ENCODE assay signal across 1 cellular context in genomic region chr16:21554795-21555585, GRCh38.
TF ChIP-seq lines count a peak whose summit lies in the region.

No MANE protein-coding gene starts in this region.

TF ChIP-seq in HepG2, 621 proteins besides CTCF, POLR2A, EP300 and RAD21 (continued from another document and continues in another):
- TF ChIP-seq ZNF501 (CRISPR knock-in tag; IDR thresholded peaks at IDR 0.05) (peak; percentile 95), ZNF614 (CRISPR knock-in tag; IDR thresholded peaks at IDR 0.05; ENCODE audit: borderline replicate concordance) (peak; percentile 92; the same call in 1 of the 2 replicates), ISL2 (CRISPR knock-in tag; IDR thresholded peaks at IDR 0.05) (peak; percentile 86), ZNF24 (IDR thresholded peaks at IDR 0.05) (0 out of 2 replicates have a peak, but pooled peaks have one; percentile 50), ZKSCAN8 (CRISPR knock-in tag; IDR thresholded peaks at IDR 0.05; ENCODE audit: borderline replicate concordance) (peak; percentile 86; the same call in 1 of the 2 replicates), RFX1 (IDR thresholded peaks at IDR 0.05) (no peak), IRF2 (CRISPR knock-in tag; IDR thresholded peaks at IDR 0.05) (peak; percentile 93), NFIC (IDR thresholded peaks at IDR 0.05; ENCODE audit: low read length) (no peak), GATAD1 (CRISPR knock-in tag; IDR thresholded peaks at IDR 0.05) (peak; percentile 44; the same call in 1 of the 2 replicates), ATF1 (CRISPR knock-in tag; IDR thresholded peaks at IDR 0.05) (no peak), HMGXB3 (CRISPR knock-in tag; IDR thresholded peaks at IDR 0.05; ENCODE audit: borderline replicate concordance) (no peak; the same call in 1 of the 2 replicates), EEA1 (CRISPR knock-in tag; IDR thresholded peaks at IDR 0.05; ENCODE audit: borderline replicate concordance) (peak; percentile 98), RBM22 (optimal IDR thresholded peaks at IDR 0.05; ENCODE audit: low read length) (no peak), POLR2AphosphoS2 (IDR thresholded peaks at IDR 0.05; ENCODE audit: low read depth, low read length) (no peak), CHD4 (IDR thresholded peaks at IDR 0.05; ENCODE audit: borderline replicate concordance, low read length) (no peak), DNMT3B (CRISPR knock-in tag; conservative IDR thresholded peaks at IDR 0.05) (peak; percentile 94; the same call in 1 of the 2 replicates), ZBTB39 (CRISPR knock-in tag; IDR thresholded peaks at IDR 0.05) (0 out of 2 replicates have a peak, but pooled peaks have one; percentile 56), ZNF205 (CRISPR knock-in tag; IDR thresholded peaks at IDR 0.05) (peak; percentile 81), ZNF281 (CRISPR knock-in tag; IDR thresholded peaks at IDR 0.05; ENCODE audit: borderline replicate concordance) (0 out of 2 replicates have a peak, but pooled peaks have one; percentile 42), HES4 (CRISPR knock-in tag; IDR thresholded peaks at IDR 0.05; ENCODE audit: borderline replicate concordance) (peak; percentile 87), KDM6A (CRISPR knock-in tag; IDR thresholded peaks at IDR 0.05; ENCODE audit: low read depth) (no peak), REST (IDR thresholded peaks at IDR 0.05; ENCODE audit: borderline replicate concordance in 1 of 2, low read depth in 1 of 2, low read length in 2 of 2) (no peak), MAFK (conservative IDR thresholded peaks at IDR 0.05 in 1 of 2, IDR thresholded peaks at IDR 0.05 in 1 of 2; ENCODE audit: low read length in 2 of 2) (no peak), MAZ (IDR thresholded peaks at IDR 0.05; ENCODE audit: borderline replicate concordance, low read depth, low read length) (peak; percentile 64; the same call in 1 of the 2 replicates), MAZ (CRISPR knock-in tag; IDR thresholded peaks at IDR 0.05; ENCODE audit: low read depth) (peak; percentile 86), ARNTL (CRISPR knock-in tag; IDR thresholded peaks at IDR 0.05) (no peak; the same call in none of the 2 replicates), ZNF142 (CRISPR knock-in tag; IDR thresholded peaks at IDR 0.05) (peak; percentile 89; the same call in 1 of the 2 replicates), ZNF460 (CRISPR knock-in tag; IDR thresholded peaks at IDR 0.05; ENCODE audit: borderline replicate concordance) (no peak; the same call in 1 of the 2 replicates), ZNF180 (CRISPR knock-in tag; IDR thresholded peaks at IDR 0.05; ENCODE audit: borderline replicate concordance, low read depth) (peak; percentile 95), KLF11 (CRISPR knock-in tag; IDR thresholded peaks at IDR 0.05) (peak; percentile 95; the same call in 1 of the 2 replicates), MIER3 (CRISPR knock-in tag; IDR thresholded peaks at IDR 0.05; ENCODE audit: borderline replicate concordance) (peak; percentile 51; the same call in 1 of the 2 replicates), ASH2L (IDR thresholded peaks at IDR 0.05; ENCODE audit: insufficient read length, low read depth, low read length) (peak; percentile 66), HDAC6 (IDR thresholded peaks at IDR 0.05; ENCODE audit: low read depth, low read length) (no peak), DR1 (CRISPR knock-in tag; IDR thresholded peaks at IDR 0.05) (0 out of 2 replicates have a peak, but pooled peaks have one; percentile 24), PITX1 (CRISPR knock-in tag; IDR thresholded peaks at IDR 0.05) (peak; percentile 72), YY1 (IDR thresholded peaks at IDR 0.05; ENCODE audit: insufficient read depth, insufficient replicate concordance, low read depth, low read length) (peak; percentile 85), SP5 (CRISPR knock-in tag; IDR thresholded peaks at IDR 0.05; ENCODE audit: borderline replicate concordance, low read depth) (no peak), BCL6 (CRISPR knock-in tag; IDR thresholded peaks at IDR 0.05) (peak; percentile 73; the same call in 1 of the 2 replicates), ZNF552 (CRISPR knock-in tag; IDR thresholded peaks at IDR 0.05; ENCODE audit: borderline replicate concordance) (0 out of 2 replicates have a peak, but pooled peaks have one; percentile 8), SALL1 (CRISPR knock-in tag; IDR thresholded peaks at IDR 0.05) (peak; percentile 97), HOXA3 (CRISPR knock-in tag; IDR thresholded peaks at IDR 0.05) (peak; percentile 94), E2F1 (CRISPR knock-in tag; IDR thresholded peaks at IDR 0.05) (peak; percentile 73; the same call in 1 of the 2 replicates)
